15 cellular contexts compared by ENCODE assay signal in the genomic region with DNA sequence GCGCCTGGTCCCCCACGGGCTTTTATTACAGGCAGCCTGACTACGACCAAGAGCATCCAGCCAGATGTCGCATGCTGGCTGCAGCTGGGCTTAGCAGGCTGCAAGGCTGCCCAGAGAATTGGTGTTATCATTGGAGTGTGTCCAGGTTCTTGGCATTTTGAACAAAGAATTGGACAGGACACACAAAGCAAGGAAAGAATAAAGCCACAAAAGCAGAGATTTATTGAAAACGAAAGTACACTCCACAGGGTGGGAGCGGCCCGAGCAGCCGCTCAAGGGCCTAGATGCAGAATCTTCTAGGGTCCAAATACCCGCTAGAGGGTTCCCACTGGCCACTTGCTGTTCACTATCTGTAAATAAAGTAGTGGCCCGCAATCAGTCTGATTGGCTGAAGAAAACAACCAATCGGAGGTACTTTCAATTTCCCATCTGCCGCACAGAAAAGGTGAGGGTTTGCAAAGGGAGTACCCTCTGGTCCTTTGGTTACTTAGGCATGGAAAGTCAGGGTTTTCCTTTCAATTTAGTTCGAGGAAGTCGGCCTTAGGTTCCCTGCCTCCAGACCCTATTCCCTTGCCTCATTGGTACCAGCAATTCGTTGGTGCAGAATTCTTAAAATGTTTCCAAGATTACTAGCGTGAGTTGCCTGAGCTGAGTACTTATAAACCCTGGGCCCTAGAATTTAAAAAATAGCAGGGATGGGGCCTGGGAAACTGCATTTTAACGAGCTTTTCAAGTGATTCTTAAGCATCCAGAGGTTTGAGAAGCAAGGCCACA. TPM values are rescaled to one million over a fixed set of nuclear protein-coding genes. Genes with fewer than 3 reads are reported as not detected.
DNase-seq lines count a peak whose midpoint lies in the region; FAIRE-seq and TF ChIP-seq lines count a peak whose summit lies in the region.
"Had no signal": no experiment of that assay in that cellular context is flagged by ENCODE, and none has a peak within 500 bp of the region (broad histone marks: within the 10 kb centered on the region; RNA-seq: fewer than 3 reads in every experiment).

No MANE protein-coding gene starts in this region.

- DNase-seq in DMS53 (lab: John Stamatoyannopoulos, UW) (peak; percentile 44), DMS53 treated with DMSO at 0.1 percent for 48 hours (lab: John Stamatoyannopoulos, UW; ENCODE audit: unreplicated experiment) (no peak), NCI-H774 (lab: John Stamatoyannopoulos, UW) (peak; percentile 65), H1 (ENCODE audit: low read depth in 1 of 2, low spot score in 2 of 2) (no peak), smooth muscle cell of the brain vasculature (ENCODE audit: low read depth, low spot score) (peak; percentile 72), SKM-1 treated with dmso at 0.1 percent for 144 hours (lab: John Stamatoyannopoulos, UW; ENCODE audit: unreplicated experiment) (no peak), NCI-H345 (lab: John Stamatoyannopoulos, UW) (no peak)
- no peak for DNase-seq in activated CD8-positive, alpha-beta memory T cell treated with anti-CD3 and anti-CD28 coated beads for 24 hours
- DNase-seq: 8988T; activated T-cell treated with anti-CD3 and anti-CD28 coated beads, Interleukin-2, amount 50 U/mL, for 1 hour; colonic mucosa; natural killer cell; NCI-H82; T-helper 9 cell; testis had no signal

- no peak for TF ChIP-seq CTCF in H1 (IDR thresholded peaks at IDR 0.05; ENCODE audit: control extremely low read depth in 1 of 3, insufficient read depth in 1 of 3, low read depth in 1 of 3, low read length in 3 of 3)

- no peak for TF ChIP-seq POLR2A in H1 (IDR thresholded peaks at IDR 0.05; ENCODE audit: control extremely low read depth in 1 of 2, low read depth in 2 of 2, low read length in 2 of 2)

- H2BK5ac ChIP-seq in H1 (ENCODE audit: low read depth, low read length): no peak overlapping the region

- no peaks in the 10 kb centered on the region for H3K9me3 ChIP-seq in H1 (ENCODE audit: insufficient read depth in 2 of 2, low read depth in 1 of 2, low read length in 1 of 2)
- H3K9me3 ChIP-seq: colonic mucosa, testis had no signal

- H4K8ac ChIP-seq in H1 (ENCODE audit: extremely low read depth, insufficient read depth, low read length): no peak overlapping the region

- POLR2A ChIA-PET in H1 (lab: Charles Lee; ENCODE audit: partially characterized antibody): no interaction called here

- H4K91ac ChIP-seq in H1 (replicated peaks; ENCODE audit: insufficient read length, low read length): no peak overlapping the region

- H2BK20ac ChIP-seq in H1 (ENCODE audit: low read length): no peak overlapping the region

- H3K23me2 ChIP-seq in H1 (ENCODE audit: low read depth, low read length): no peaks in the 10 kb centered on the region

- no peak overlapping the region for H3K9ac ChIP-seq in H1 (replicated peaks in 1 of 4; ENCODE audit: extremely low read depth in 1 of 4, low read depth in 3 of 4, low read length in 3 of 4)

- H3K14ac ChIP-seq in H1 (ENCODE audit: insufficient read length): no peak overlapping the region

- H3K4ac ChIP-seq in H1 (replicated peaks; ENCODE audit: insufficient read length, low read depth, low read length): no peak overlapping the region

- H2AFZ ChIP-seq in H1 (ENCODE audit: low read length): peak overlapping the region; percentile 94

- no peak overlapping the region for H3K56ac ChIP-seq in H1 (replicated peaks; ENCODE audit: insufficient read length, low read depth, low read length)

- no peaks in the 10 kb centered on the region for H3K79me2 ChIP-seq in H1 (ENCODE audit: control insufficient read depth in 1 of 2, insufficient read depth in 2 of 2, low read length in 2 of 2)

- H3K27me3 ChIP-seq in H1 (replicated peaks in 1 of 4; ENCODE audit: control insufficient read depth in 3 of 4, extremely low read depth in 1 of 4, insufficient read depth in 3 of 4, low read length in 3 of 4): no peaks in the 10 kb centered on the region
- H3K27me3 ChIP-seq: colonic mucosa, testis had no signal

- no peak for FAIRE-seq in H1 (lab: Jason Lieb, UNC)

- no peak overlapping the region for H4K5ac ChIP-seq in H1 (ENCODE audit: insufficient read length, low read depth, low read length)

- no peak overlapping the region for H2BK120ac ChIP-seq in H1 (replicated peaks; ENCODE audit: low read depth, low read length)

- no peak overlapping the region for H3K4me2 ChIP-seq in H1 (ENCODE audit: insufficient read depth in 1 of 2, low read depth in 2 of 2, low read length in 2 of 2)

- no peaks in the 10 kb centered on the region for H3K79me1 ChIP-seq in H1 (ENCODE audit: low read depth, low read length)

- TF ChIP-seq RAD21 in H1 (IDR thresholded peaks at IDR 0.05 in 1 of 2, conservative IDR thresholded peaks at IDR 0.05 in 1 of 2; ENCODE audit: low read depth in 2 of 2, low read length in 2 of 2): no peak

- TF ChIP-seq EP300 in H1 (IDR thresholded peaks at IDR 0.05; ENCODE audit: borderline replicate concordance in 1 of 2, low read depth in 2 of 2, low read length in 2 of 2): no peak

- CTCF ChIA-PET in H1 (lab: Charles Lee; ENCODE audit: partially characterized antibody): interaction anchor here (1.1 kb wide), 1 partner anchor 381 kb away, joined by 3 read pairs; no protein-coding TSS in a partner anchor

- no peak overlapping the region for H3K4me3 ChIP-seq in H1 (ENCODE audit: extremely low read depth in 1 of 4, insufficient read depth in 2 of 4, low read depth in 3 of 4, low read length in 4 of 4)
- H3K4me3 ChIP-seq: colonic mucosa, testis had no signal

- 84% methylated on average over 17 of the region's 17 CpGs; no CpG with 5 or more reads in 1 of the 2 experiments for WGBS in H1 (ENCODE audit: extremely low coverage in 1 of 2, insufficient coverage in 1 of 2, insufficient read length in 1 of 2, insufficient replicate concordance in 2 of 2, low coverage in 1 of 2, low lambda C conversion rate in 2 of 2, missing lambda C conversion rate in 1 of 2), 2 experiments

- H3K27ac ChIP-seq in H1 (ENCODE audit: low read depth, low read length): no peak overlapping the region
- H3K27ac ChIP-seq: colonic mucosa, testis had no signal

- H2BK15ac ChIP-seq in H1 (ENCODE audit: low read length): no peak overlapping the region

- no peak overlapping the region for H2AK5ac ChIP-seq in H1 (ENCODE audit: low read depth, low read length)

- H4K20me1 ChIP-seq in H1 (replicated peaks in 1 of 2; ENCODE audit: control insufficient read depth in 1 of 2, insufficient read depth in 2 of 2, low read length in 2 of 2): no peaks in the 10 kb centered on the region

- H3K36me3 ChIP-seq in H1 (ENCODE audit: control insufficient read depth in 2 of 4, insufficient read depth in 4 of 4, low read length in 3 of 4): no peaks in the 10 kb centered on the region
- H3K36me3 ChIP-seq: colonic mucosa had no signal

- no peak overlapping the region for H3K18ac ChIP-seq in H1 (ENCODE audit: extremely low read depth, low read length)

- no peaks in the 10 kb centered on the region for H3K4me1 ChIP-seq in H1 (replicated peaks in 1 of 4; ENCODE audit: control insufficient read depth in 3 of 4, insufficient read depth in 4 of 4, low read length in 3 of 4)
- H3K4me1 ChIP-seq: colonic mucosa, testis had no signal

- H2BK12ac ChIP-seq in H1 (ENCODE audit: low read depth, low read length): no peak overlapping the region

- H3K23ac ChIP-seq in H1 (ENCODE audit: insufficient read length): no peak overlapping the region

TF ChIP-seq in H1, 55 proteins besides CTCF, POLR2A, EP300 and RAD21:
- TF ChIP-seq KDM1A (IDR thresholded peaks at IDR 0.05; ENCODE audit: borderline replicate concordance, low read length): no peak
- no peak for TF ChIP-seq CHD2 (IDR thresholded peaks at IDR 0.05; ENCODE audit: low read length)
- TF ChIP-seq CTBP2 (IDR thresholded peaks at IDR 0.05; ENCODE audit: borderline replicate concordance, insufficient read depth, insufficient read length, low read length): no peak
- TF ChIP-seq SIRT6 (IDR thresholded peaks at IDR 0.05; ENCODE audit: low read length): no peak
- TF ChIP-seq, protein P1, sequence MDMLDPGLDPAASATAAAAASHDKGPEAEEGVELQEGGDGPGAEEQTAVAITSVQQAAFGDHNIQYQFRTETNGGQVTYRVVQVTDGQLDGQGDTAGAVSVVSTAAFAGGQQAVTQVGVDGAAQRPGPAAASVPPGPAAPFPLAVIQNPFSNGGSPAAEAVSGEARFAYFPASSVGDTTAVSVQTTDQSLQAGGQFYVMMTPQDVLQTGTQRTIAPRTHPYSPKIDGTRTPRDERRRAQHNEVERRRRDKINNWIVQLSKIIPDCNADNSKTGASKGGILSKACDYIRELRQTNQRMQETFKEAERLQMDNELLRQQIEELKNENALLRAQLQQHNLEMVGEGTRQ (IDR thresholded peaks at IDR 0.05; ENCODE audit: low read length): no peak
- no peak for TF ChIP-seq BACH1 (IDR thresholded peaks at IDR 0.05; ENCODE audit: low read length)
- TF ChIP-seq TAF7 (optimal IDR thresholded peaks at IDR 0.05; ENCODE audit: borderline replicate concordance, low read depth, low read length): no peak
- TF ChIP-seq CEBPB (IDR thresholded peaks at IDR 0.05; ENCODE audit: low read depth, low read length): no peak
- TF ChIP-seq SP2 (IDR thresholded peaks at IDR 0.05; ENCODE audit: low read length): no peak
- no peak for TF ChIP-seq SP4 (IDR thresholded peaks at IDR 0.05; ENCODE audit: low read length)

RNA-seq across cellular contexts. Expression of a gene that starts 38.5 kb away (rescaled TPM):
- total RNA-seq in H1 (2021; fragmentation: NEBNext Ultra II Directional; extraction: Animal tissue kit (Norgen Biotek cat#: 25700)): 13.6 and 16.2 TPM in 2 replicates
- 8.4 and 10.6 TPM in 2 replicates for polyA plus RNA-seq in H1 (2011; rRNA removed)
- 12.2 TPM for polyA plus RNA-seq in H1 (2011; cell fraction: cytosol; rRNA removed)
- 4.2 TPM for polyA plus RNA-seq in H1 (2011; cell fraction: nucleus; rRNA removed)
- polyA plus RNA-seq in H1 (2012, experiment 1 of 2): 5.5 to 10.2 TPM (median 7.1 TPM) in 4 replicates
- 1.3 TPM for polyA plus RNA-seq in H1 (2012, experiment 2 of 2)
- polyA plus RNA-seq in H1 (2013, experiment 1 of 2): 12.4 TPM
- polyA plus RNA-seq in H1 (2013, experiment 2 of 2): 12.2 TPM
- polyA minus RNA-seq in H1 (2011; rRNA and poly(A)+ RNA removed): 12.4 and 16.9 TPM in 2 replicates
- 12.6 TPM for polyA minus RNA-seq in H1 (2011; cell fraction: cytosol; rRNA and poly(A)+ RNA removed)
- 12.7 TPM for polyA minus RNA-seq in H1 (2011; cell fraction: nucleus; rRNA and poly(A)+ RNA removed)

Comparison
In these comparisons a context has a peak if more than half of its experiments do, and no peak if none do; other contexts are left out.
1. DNase-seq: peak in DMS53 (single experiment), NCI-H774 (single experiment) and smooth muscle cell of the brain vasculature (single experiment); none in DMS53 treated with DMSO at 0.1 percent for 48 hours (single experiment), H1 (0 of 2), SKM-1 treated with dmso at 0.1 percent for 144 hours (single experiment), NCI-H345 (single experiment) and activated CD8-positive, alpha-beta memory T cell treated with anti-CD3 and anti-CD28 coated beads for 24 hours (single experiment).